Comparison of ENCODE assay signal across 8 cellular contexts in genomic region chr16:74999683-75000480, GRCh38. TPM values are rescaled to one million over a fixed set of nuclear protein-coding genes. Genes with fewer than 3 reads are reported as not detected.
A peak's percentile ranks its signal among the peaks of the same experiment; 100 is the strongest.
DNase-seq lines count a peak whose midpoint lies in the region; ATAC-seq, FAIRE-seq and TF ChIP-seq lines count a peak whose summit lies in the region.

No MANE protein-coding gene starts in this region.

- H3K4me1 ChIP-seq in K562 (replicated peaks in 1 of 2; ENCODE audit: control insufficient read depth in 2 of 2, insufficient read depth in 2 of 2, low read length in 2 of 2) (peaks cover 34 to 44% of the 10 kb centered on the region in 2 experiments), gastrocnemius medialis (peaks cover 20 to 24% of the 10 kb centered on the region in 2 donors)

- DNase-seq in HPDE6-E6E7 (ENCODE audit: extremely low spot score) = peak; percentile 66
- DNase-seq in T-helper 22 cell (ENCODE audit: low read depth) = peak; percentile 46
- DNase-seq in K562 (ENCODE audit: extremely low read depth in 1 of 4, low spot score in 3 of 4) = peak in 2 of 4 experiments; percentile 49 to 55
- DNase-seq in gastrocnemius medialis = peak; percentile 8 to 48
- DNase-seq in NCI-H187 treated with DMSO at 0.1 percent for 48 hours (lab: John Stamatoyannopoulos, UW) = no peak
- DNase-seq in GOT3 (lab: John Stamatoyannopoulos, UW) = no peak

- intact Hi-C loops in K562 (cut with micrococcal nuclease) (loop anchor here (2.0 kb wide), 1 partner anchor 197 kb away; no protein-coding TSS in a partner anchor), gastrocnemius medialis (cut with DNase I; ENCODE audit: low total_unique reads) (loop anchor here (5.0 kb wide), 2 partner anchors 47 to 703 kb away; partner anchors contain the start of gene PSMD7)

- no peak for TF ChIP-seq RAD21 in K562 (CRISPR knock-in tag; conservative IDR thresholded peaks at IDR 0.05 in 1 of 2, IDR thresholded peaks at IDR 0.05 in 1 of 2)

- no peak for TF ChIP-seq EP300 in K562 (IDR thresholded peaks at IDR 0.05; ENCODE audit: low read length)

- ATAC-seq in GM18498 (IDR thresholded peaks at IDR 0.05; ENCODE audit: unreplicated experiment) (peak; percentile 37), K562 (peak; percentile 35), gastrocnemius medialis (peak; percentile 9 to 30)

- H3K9me1 ChIP-seq in K562 (ENCODE audit: control insufficient read depth, insufficient read depth, low read length) = no peaks in the 10 kb centered on the region

- TF ChIP-seq CTCF in K562 (IDR thresholded peaks at IDR 0.05 in 2 of 3, conservative IDR thresholded peaks at IDR 0.05 in 1 of 3; ENCODE audit: insufficient read depth in 2 of 3, low read depth in 1 of 3, low read length in 3 of 3) = no peak
- no peak for TF ChIP-seq CTCF in gastrocnemius medialis (IDR thresholded peaks at IDR 0.05 in 4 of 5, conservative IDR thresholded peaks at IDR 0.05 in 1 of 5)

- peak overlapping the region; percentile 55 to 92 for H3K9ac ChIP-seq in K562 (ENCODE audit: insufficient read depth in 1 of 2, low read depth in 2 of 2, low read length in 2 of 2)

- H3K36me3 ChIP-seq in K562 (ENCODE audit: control insufficient read depth, insufficient read depth, low read length) (peaks cover 13% of the 10 kb centered on the region; the same call in 2 of the 3 replicates), gastrocnemius medialis (no peaks in the 10 kb centered on the region)

- peak overlapping the region; percentile 86 for H3K4me2 ChIP-seq in K562 (ENCODE audit: insufficient read depth, low read length)

- H3K4me3 ChIP-seq in K562 = peak overlapping the region; percentile 62
- H3K4me3 ChIP-seq in iPS-18c (ENCODE audit: insufficient read depth, low read depth, low read length) = peak overlapping the region; percentile 81
- H3K4me3 ChIP-seq in gastrocnemius medialis = peak overlapping the region; percentile 86 to 100 (median 94)

- WGBS in K562 (ENCODE audit: insufficient coverage, low coverage, missing lambda C conversion rate) = 5% methylated on average over 40 of the region's 66 CpGs

- CTCF ChIA-PET in K562 (lab: Yijun Ruan, JAX; ENCODE audit: low intra/inter-chr PET ratio) = interaction anchor here (1.0 to 3.0 kb wide), 2 partner anchors 9 to 111 kb away, joined by 3 to 42 read pairs; no protein-coding TSS in a partner anchor

- TF ChIP-seq POLR2A in K562 (conservative IDR thresholded peaks at IDR 0.05) (no peak), gastrocnemius medialis (IDR thresholded peaks at IDR 0.05) (no peak)

- 0 out of 2 replicates have a peak overlapping the region, but pooled peaks have one; percentile 39 for H2AFZ ChIP-seq in K562 (ENCODE audit: low read depth, low read length)

- H4K20me1 ChIP-seq in K562 (replicated peaks; ENCODE audit: control insufficient read depth, insufficient read depth, low read length) = peaks cover 22% of the 10 kb centered on the region; the same call in 1 of the 2 replicates

- H3K27me3 ChIP-seq in K562 (ENCODE audit: control insufficient read depth in 2 of 2, insufficient read depth in 2 of 2, low read length in 2 of 2) (no peaks in the 10 kb centered on the region), gastrocnemius medialis (no peaks in the 10 kb centered on the region)

- in situ Hi-C loops in K562 (cut with MboI) (no loop called here), gastrocnemius medialis (cut with MboI; ENCODE audit: low sequenced_read_pairs in 4 of 4) (loop anchor here in 3 of 4 donors (5.0 to 25.0 kb wide), 5 partner anchors 107 to 637 kb away; partner anchors contain the start of genes KARS1 (in 1 of the 3), LDHD (in 1 of the 3) and TERF2IP (in 1 of the 3))

- peak; percentile 70 for FAIRE-seq in K562 (lab: Jason Lieb, UNC)

- H3K27ac ChIP-seq in K562 (ENCODE audit: extremely low read depth, low read depth, low read length) (peak overlapping the region; percentile 73; the same call in 1 of the 3 replicates), gastrocnemius medialis (peak overlapping the region; percentile 82 to 94 (median 88))

- no peaks in the 10 kb centered on the region for H3K9me3 ChIP-seq in K562 (replicated peaks; ENCODE audit: control insufficient read depth, insufficient read depth, low read depth, low read length)
- H3K9me3 ChIP-seq in iPS-18c (ENCODE audit: control insufficient read depth, insufficient read depth, low read length) = no peaks in the 10 kb centered on the region
- H3K9me3 ChIP-seq in gastrocnemius medialis = no peaks in the 10 kb centered on the region

- POLR2A ChIA-PET in K562 (lab: Yijun Ruan, JAX) = interaction anchor here (0.6 kb wide), 3 partner anchors 15 to 385 kb away, joined by 3 to 4 read pairs (median 3); no protein-coding TSS in a partner anchor

- H3K79me2 ChIP-seq in K562 (ENCODE audit: control insufficient read depth, insufficient read depth, low read length) = peaks cover 57% of the 10 kb centered on the region

- BruUV-seq in K562 (replicated peaks; lab: Mats Ljungman, UMichigan) = no TSS peak

TF ChIP-seq in K562, 482 proteins besides CTCF, POLR2A, EP300 and RAD21 (continues in another document):
- TF ChIP-seq MYNN (IDR thresholded peaks at IDR 0.05) = peak; percentile 80; the same call in 1 of the 2 replicates
- no peak for TF ChIP-seq MYNN (CRISPR knock-in tag; IDR thresholded peaks at IDR 0.05)
- TF ChIP-seq ARID1B (IDR thresholded peaks at IDR 0.05) = no peak
- TF ChIP-seq ZNF124 (CRISPR knock-in tag; IDR thresholded peaks at IDR 0.05) = no peak
- no peak for TF ChIP-seq ZNF217 (CRISPR knock-in tag; IDR thresholded peaks at IDR 0.05)
- peak; percentile 67 for TF ChIP-seq RBFOX2 (IDR thresholded peaks at IDR 0.05; ENCODE audit: low read depth, low read length)
- TF ChIP-seq XRCC5 (IDR thresholded peaks at IDR 0.05; ENCODE audit: low read depth, low read length) = no peak
- TF ChIP-seq PRMT5 (CRISPR knock-in tag; IDR thresholded peaks at IDR 0.05) = no peak
- no peak for TF ChIP-seq ZNF764 (CRISPR knock-in tag; IDR thresholded peaks at IDR 0.05; ENCODE audit: low read depth)
- TF ChIP-seq BRF1 (IDR thresholded peaks at IDR 0.05; ENCODE audit: borderline replicate concordance, extremely low read depth, insufficient read length) = no peak
- TF ChIP-seq DDX20 (tag; IDR thresholded peaks at IDR 0.05; ENCODE audit: low read depth) = no peak
- no peak for TF ChIP-seq PTTG1 (tag; IDR thresholded peaks at IDR 0.05; ENCODE audit: low read depth)
- TF ChIP-seq GATA2 (CRISPR knock-in tag; IDR thresholded peaks at IDR 0.05) = no peak
- TF ChIP-seq HNRNPUL1 (IDR thresholded peaks at IDR 0.05; ENCODE audit: low read length) = no peak
- no peak for TF ChIP-seq ZBTB43 (CRISPR knock-in tag; IDR thresholded peaks at IDR 0.05)

RNA-seq across cellular contexts. Expression of gene ZNRF1, which starts 1.1 kb away (rescaled TPM):
- 26.9 and 43.7 TPM in 2 replicates for total RNA-seq in K562 (2011; cell fraction: chromatin; rRNA removed; ENCODE audit: low replicate concordance)
- total RNA-seq in K562 (2011; cell fraction: nucleolus; rRNA removed) = 26.5 and 31.6 TPM in 2 replicates
- total RNA-seq in K562 (2011; cell fraction: nucleoplasm; rRNA removed) = 33.2 and 34.4 TPM in 2 replicates
- 30.4 and 32.4 TPM in 2 replicates for total RNA-seq in K562 (2014; rRNA removed)
- total RNA-seq in K562 (2014; rRNA removed; fragmentation: Illumina TruSeq; extraction: Trizol) = 10.6 and 15.5 TPM in 2 replicates
- 17.2 and 18.8 TPM in 2 replicates for total RNA-seq in K562 (2015; rRNA removed; fragmentation: Illumina TruSeq; extraction: Trizol)
- 35.3 and 37.7 TPM in 2 replicates for total RNA-seq in K562 (2021)
- polyA plus RNA-seq in K562 (2011; rRNA removed) = 19.1 and 25.1 TPM in 2 replicates
- polyA plus RNA-seq in K562 (2011; cell fraction: cytosol; rRNA removed) = 16.8 and 30.1 TPM in 2 replicates
- 43.0 and 43.6 TPM in 2 replicates for polyA plus RNA-seq in K562 (2011; cell fraction: nucleus; rRNA removed)
- polyA plus RNA-seq in K562 (2012) = 24.0 and 31.0 TPM in 2 replicates
- polyA plus RNA-seq in K562 (2014; fragmentation: Illumina TruSeq; extraction: Trizol) = 20.1 and 21.0 TPM in 2 replicates
- 10 to 100 TPM in 1 of 2 experiments, 1 to 10 TPM in 1; 9.5 to 20.0 TPM for polyA plus RNA-seq in K562 (2014; fragmentation: Nextera tagmentation; extraction: Ambion mirVana)
- 21.8 and 23.9 TPM in 2 replicates for polyA plus RNA-seq in K562 (2014; rRNA removed)
- polyA minus RNA-seq in K562 (2011; rRNA and poly(A)+ RNA removed) = 17.3 and 24.2 TPM in 2 replicates
- polyA minus RNA-seq in K562 (2011; cell fraction: cytosol; rRNA and poly(A)+ RNA removed) = 20.2 and 22.4 TPM in 2 replicates
- 21.8 and 24.4 TPM in 2 replicates for polyA minus RNA-seq in K562 (2011; cell fraction: nucleus; rRNA and poly(A)+ RNA removed)
- 10 to 100 TPM; 21.7 to 37.1 (median 30.2) TPM for total RNA-seq in gastrocnemius medialis

RNA-seq across cellular contexts. Expression of gene WDR59, which starts 15.0 kb away (rescaled TPM):
- total RNA-seq in K562 (2011; cell fraction: chromatin; rRNA removed; ENCODE audit: low replicate concordance) = 271 and 313 TPM in 2 replicates
- total RNA-seq in K562 (2011; cell fraction: nucleolus; rRNA removed) = 146 and 158 TPM in 2 replicates
- 157 and 158 TPM in 2 replicates for total RNA-seq in K562 (2011; cell fraction: nucleoplasm; rRNA removed)
- total RNA-seq in K562 (2014; rRNA removed) = 19.6 and 35.1 TPM in 2 replicates
- total RNA-seq in K562 (2014; rRNA removed; fragmentation: Illumina TruSeq; extraction: Trizol) = 32.2 and 34.7 TPM in 2 replicates
- 20.0 and 28.0 TPM in 2 replicates for total RNA-seq in K562 (2015; rRNA removed; fragmentation: Illumina TruSeq; extraction: Trizol)
- 81.3 and 94.3 TPM in 2 replicates for total RNA-seq in K562 (2021)
- 119 and 126 TPM in 2 replicates for polyA plus RNA-seq in K562 (2011; rRNA removed)
- polyA plus RNA-seq in K562 (2011; cell fraction: cytosol; rRNA removed) = 89.5 and 105 TPM in 2 replicates
- polyA plus RNA-seq in K562 (2011; cell fraction: nucleus; rRNA removed) = 307 and 327 TPM in 2 replicates
- 42.5 and 56.4 TPM in 2 replicates for polyA plus RNA-seq in K562 (2012)
- 47.6 and 59.0 TPM in 2 replicates for polyA plus RNA-seq in K562 (2014; fragmentation: Illumina TruSeq; extraction: Trizol)
- 10 to 100 TPM; 12.7 to 16.2 TPM for polyA plus RNA-seq in K562 (2014; fragmentation: Nextera tagmentation; extraction: Ambion mirVana)
- polyA plus RNA-seq in K562 (2014; rRNA removed) = 52.2 and 57.4 TPM in 2 replicates
- 114 and 147 TPM in 2 replicates for polyA minus RNA-seq in K562 (2011; rRNA and poly(A)+ RNA removed)
- polyA minus RNA-seq in K562 (2011; cell fraction: cytosol; rRNA and poly(A)+ RNA removed) = 38.2 and 42.9 TPM in 2 replicates
- polyA minus RNA-seq in K562 (2011; cell fraction: nucleus; rRNA and poly(A)+ RNA removed) = 63.0 and 94.5 TPM in 2 replicates
- total RNA-seq in gastrocnemius medialis = 10 to 100 TPM; 12.9 to 31.3 (median 19.5) TPM

Comparison
In these comparisons a context has a peak if more than half of its experiments do, and no peak if none do; other contexts are left out.
1. DNase-seq: peak in HPDE6-E6E7 (single experiment), T-helper 22 cell (single experiment) and gastrocnemius medialis (2 of 2); none in NCI-H187 treated with DMSO at 0.1 percent for 48 hours (single experiment) and GOT3 (single experiment).
2. Peak in every context shown above with its lines, with median percentiles within 50 percentile points of each other: ATAC-seq and H3K4me3 ChIP-seq.